Comparison of ENCODE assay signal across 9 cellular contexts in the genomic region with DNA sequence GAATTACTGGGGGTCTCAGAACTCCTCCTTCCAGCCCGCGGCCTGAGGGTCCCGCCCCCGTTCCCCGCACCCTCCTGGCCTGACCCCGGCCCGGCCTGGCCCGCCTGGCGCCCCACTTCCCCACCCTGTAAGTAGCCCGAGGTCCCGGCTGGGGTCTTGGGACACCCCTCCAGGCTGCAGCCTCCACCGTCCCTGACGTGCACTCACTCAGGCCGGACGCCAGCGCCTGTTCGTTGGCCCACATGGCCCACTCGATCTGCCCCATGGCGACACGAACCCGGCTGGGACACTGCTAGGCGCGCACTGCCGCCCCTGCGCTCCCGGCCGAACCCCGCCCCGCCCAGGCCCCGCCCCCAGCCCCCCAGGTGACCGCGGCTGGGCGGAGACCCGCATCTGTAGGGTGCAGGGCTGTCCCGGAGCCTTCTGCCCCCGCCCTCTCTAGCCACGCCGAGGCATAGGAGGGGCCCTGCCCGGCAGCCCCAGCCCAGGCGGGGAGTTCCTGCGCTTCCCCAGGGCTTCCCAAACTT. TPM values are rescaled to one million over a fixed set of nuclear protein-coding genes. Genes with fewer than 3 reads are reported as not detected.
DNase-seq lines count a peak whose midpoint lies in the region; ATAC-seq and TF ChIP-seq lines count a peak whose summit lies in the region.
"Had no signal": no experiment of that assay in that cellular context is flagged by ENCODE, and none has a peak within 500 bp of the region (broad histone marks: within the 10 kb centered on the region; RNA-seq: fewer than 3 reads in every experiment).

TSS of gene CYBA (minus strand) at position 305 of the 527 bp plus-strand sequence. CDS start at position 265, 40 bp downstream.

- H2AFZ ChIP-seq in neural cell (ENCODE audit: low read depth, low read length) = no peak within 1 kb of the TSS

- TF ChIP-seq CTCF in fibroblast of mammary gland (conservative IDR thresholded peaks at IDR 0.05; ENCODE audit: control insufficient read depth, insufficient read depth, low read depth, low read length) = no peak
- no peak for TF ChIP-seq CTCF in neural cell (IDR thresholded peaks at IDR 0.05; ENCODE audit: poor library complexity, severe bottlenecking)

- no peaks in the 10 kb centered on the region for H3K9me2 ChIP-seq in neural cell (ENCODE audit: insufficient read depth, low read length)

- H3K27ac ChIP-seq in neural cell (ENCODE audit: low read length) (no peak within 1 kb of the TSS), stomach smooth muscle (ENCODE audit: low read length) (no peak within 1 kb of the TSS)
- H3K27ac ChIP-seq: C4-2B had no signal

- H3K36me3 ChIP-seq in NT2/D1 (ENCODE audit: insufficient read depth, insufficient read length, low read length) (peaks cover 70% of the 10 kb centered on the region), neural cell (ENCODE audit: insufficient read depth, low read length) (no peaks in the 10 kb centered on the region), stomach smooth muscle (ENCODE audit: control insufficient read depth in 2 of 2, insufficient read depth in 2 of 2, low read length in 2 of 2) (peaks cover 4 to 9% of the 10 kb centered on the region in 2 donors)

- peak; percentile 75 for ATAC-seq in HG02852 (IDR thresholded peaks at IDR 0.05; ENCODE audit: unreplicated experiment)

- no peaks in the 10 kb centered on the region for H4K20me1 ChIP-seq in neural cell (ENCODE audit: insufficient read depth)

- H3K4me1 Mint-ChIP-seq in activated T-cell treated with anti-CD3 and anti-CD28 coated beads, Interleukin-2, amount 50 U/mL, for 24 hours (ENCODE audit: low read depth) = peaks cover 20% of the 10 kb centered on the region

- H3K27me3 ChIP-seq in NT2/D1 (ENCODE audit: insufficient read depth, insufficient read length) (no peaks in the 10 kb centered on the region), neural cell (ENCODE audit: insufficient read depth, low read depth, low read length) (no peaks in the 10 kb centered on the region), stomach smooth muscle (ENCODE audit: control insufficient read depth in 1 of 2, insufficient read depth in 2 of 2, low read length in 2 of 2) (peaks cover 6 to 15% of the 10 kb centered on the region in 2 donors)

- no peaks in the 10 kb centered on the region for H3K9me3 ChIP-seq in NT2/D1 (ENCODE audit: insufficient read depth, low read length)
- H3K9me3 ChIP-seq in neural cell (ENCODE audit: low read length) = no peaks in the 10 kb centered on the region
- H3K9me3 ChIP-seq in stomach smooth muscle (ENCODE audit: control insufficient read depth in 2 of 2, low read length in 2 of 2) = no peaks in the 10 kb centered on the region

- no peaks in the 10 kb centered on the region for H3K27me3 Mint-ChIP-seq in activated T-cell treated with anti-CD3 and anti-CD28 coated beads, Interleukin-2, amount 50 U/mL, for 24 hours

- H3K79me2 ChIP-seq in neural cell (replicated peaks; ENCODE audit: insufficient read depth, low read length) = no peaks in the 10 kb centered on the region

- H3K4me3 Mint-ChIP-seq in activated T-cell treated with anti-CD3 and anti-CD28 coated beads, Interleukin-2, amount 50 U/mL, for 24 hours = peak within 1 kb of the TSS; percentile 88

- peaks cover 42% of the 10 kb centered on the region for H3K36me3 Mint-ChIP-seq in activated T-cell treated with anti-CD3 and anti-CD28 coated beads, Interleukin-2, amount 50 U/mL, for 24 hours (ENCODE audit: low read depth)

- TF ChIP-seq EP300 in neural cell (conservative IDR thresholded peaks at IDR 0.05; ENCODE audit: poor library complexity, severe bottlenecking) = no peak

- H3F3A ChIP-seq in neural cell (ENCODE audit: insufficient read depth, low read length, poor library complexity, severe bottlenecking) = no peaks in the 10 kb centered on the region

- TF ChIP-seq RAD21 in neural cell (conservative IDR thresholded peaks at IDR 0.05) = no peak

- H3K9ac ChIP-seq in NT2/D1 (ENCODE audit: insufficient read length, low read depth) = peak within 1 kb of the TSS; percentile 94
- peak within 1 kb of the TSS; percentile 7 for H3K9ac ChIP-seq in neural cell (ENCODE audit: low read length)
- peak within 1 kb of the TSS; percentile 42 to 47 for H3K9ac ChIP-seq in stomach smooth muscle (ENCODE audit: low read length in 2 of 2)

- no peaks in the 10 kb centered on the region for H3K9me3 Mint-ChIP-seq in activated T-cell treated with anti-CD3 and anti-CD28 coated beads, Interleukin-2, amount 50 U/mL, for 24 hours

- H3K4me3 ChIP-seq in NT2/D1 (ENCODE audit: insufficient read length, low read depth) = peak within 1 kb of the TSS; percentile 76
- H3K4me3 ChIP-seq in fibroblast of mammary gland (ENCODE audit: control insufficient read depth, low read depth, low read length) = peak within 1 kb of the TSS; percentile 53
- H3K4me3 ChIP-seq in neural cell (ENCODE audit: low read length) = peak within 1 kb of the TSS; percentile 56
- peak within 1 kb of the TSS; percentile 35 to 71 for H3K4me3 ChIP-seq in stomach smooth muscle (ENCODE audit: low read length in 2 of 2)

- H3K4me2 ChIP-seq in neural cell (ENCODE audit: low read length) = no peak within 1 kb of the TSS

- DNase-seq in NCI-H2029 (lab: John Stamatoyannopoulos, UW) (peak; percentile 13), NCI-H2029 treated with DMSO at 0.1 percent for 48 hours (lab: John Stamatoyannopoulos, UW) (no peak), NT2/D1 (ENCODE audit: low read depth, low spot score) (no peak), fibroblast of mammary gland (ENCODE audit: low read depth) (peak; percentile 33)
- peak; percentile 90 for DNase-seq in activated T-cell treated with anti-CD3 and anti-CD28 coated beads, Interleukin-2, amount 50 U/mL, for 24 hours

- H3K27ac Mint-ChIP-seq in activated T-cell treated with anti-CD3 and anti-CD28 coated beads, Interleukin-2, amount 50 U/mL, for 24 hours = peak within 1 kb of the TSS; percentile 97

- H3K4me1 ChIP-seq in NT2/D1 (ENCODE audit: insufficient read depth, insufficient read length) (peaks cover 18% of the 10 kb centered on the region), stomach smooth muscle (ENCODE audit: control insufficient read depth, insufficient read depth, low read length) (peaks cover 7% of the 10 kb centered on the region)

TF ChIP-seq in neural cell, 6 proteins besides CTCF, POLR2A, EP300 and RAD21:
- TF ChIP-seq TAF1 (IDR thresholded peaks at IDR 0.05; ENCODE audit: low read depth) = no peak
- no peak for TF ChIP-seq POLR2AphosphoS5 (IDR thresholded peaks at IDR 0.05)
- TF ChIP-seq, protein P1, sequence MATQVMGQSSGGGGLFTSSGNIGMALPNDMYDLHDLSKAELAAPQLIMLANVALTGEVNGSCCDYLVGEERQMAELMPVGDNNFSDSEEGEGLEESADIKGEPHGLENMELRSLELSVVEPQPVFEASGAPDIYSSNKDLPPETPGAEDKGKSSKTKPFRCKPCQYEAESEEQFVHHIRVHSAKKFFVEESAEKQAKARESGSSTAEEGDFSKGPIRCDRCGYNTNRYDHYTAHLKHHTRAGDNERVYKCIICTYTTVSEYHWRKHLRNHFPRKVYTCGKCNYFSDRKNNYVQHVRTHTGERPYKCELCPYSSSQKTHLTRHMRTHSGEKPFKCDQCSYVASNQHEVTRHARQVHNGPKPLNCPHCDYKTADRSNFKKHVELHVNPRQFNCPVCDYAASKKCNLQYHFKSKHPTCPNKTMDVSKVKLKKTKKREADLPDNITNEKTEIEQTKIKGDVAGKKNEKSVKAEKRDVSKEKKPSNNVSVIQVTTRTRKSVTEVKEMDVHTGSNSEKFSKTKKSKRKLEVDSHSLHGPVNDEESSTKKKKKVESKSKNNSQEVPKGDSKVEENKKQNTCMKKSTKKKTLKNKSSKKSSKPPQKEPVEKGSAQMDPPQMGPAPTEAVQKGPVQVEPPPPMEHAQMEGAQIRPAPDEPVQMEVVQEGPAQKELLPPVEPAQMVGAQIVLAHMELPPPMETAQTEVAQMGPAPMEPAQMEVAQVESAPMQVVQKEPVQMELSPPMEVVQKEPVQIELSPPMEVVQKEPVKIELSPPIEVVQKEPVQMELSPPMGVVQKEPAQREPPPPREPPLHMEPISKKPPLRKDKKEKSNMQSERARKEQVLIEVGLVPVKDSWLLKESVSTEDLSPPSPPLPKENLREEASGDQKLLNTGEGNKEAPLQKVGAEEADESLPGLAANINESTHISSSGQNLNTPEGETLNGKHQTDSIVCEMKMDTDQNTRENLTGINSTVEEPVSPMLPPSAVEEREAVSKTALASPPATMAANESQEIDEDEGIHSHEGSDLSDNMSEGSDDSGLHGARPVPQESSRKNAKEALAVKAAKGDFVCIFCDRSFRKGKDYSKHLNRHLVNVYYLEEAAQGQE (IDR thresholded peaks at IDR 0.05; ENCODE audit: borderline replicate concordance) = no peak
- TF ChIP-seq SMC3 (conservative IDR thresholded peaks at IDR 0.05; ENCODE audit: poor library complexity) = no peak
- no peak for TF ChIP-seq EZH2 (IDR thresholded peaks at IDR 0.05; ENCODE audit: borderline replicate concordance, insufficient read depth, low read length, poor library complexity, severe bottlenecking)
- no peak for TF ChIP-seq MXI1 (conservative IDR thresholded peaks at IDR 0.05; ENCODE audit: poor library complexity, severe bottlenecking)

RNA-seq across cellular contexts. Expression of gene CYBA, which starts in this region (rescaled TPM):
- 5.7 and 6.3 TPM in 2 replicates for polyA plus RNA-seq in neural cell
- polyA minus RNA-seq in neural cell = 2.2 TPM in 1 of 2 replicates, not detected in the other

Comparison
In these comparisons a context has a peak if more than half of its experiments do, and no peak if none do; other contexts are left out.
1. DNase-seq: peak in NCI-H2029 (single experiment), activated T-cell treated with anti-CD3 and anti-CD28 coated beads, Interleukin-2, amount 50 U/mL, for 24 hours (single experiment) and fibroblast of mammary gland (single experiment); none in NCI-H2029 treated with DMSO at 0.1 percent for 48 hours (single experiment) and NT2/D1 (single experiment).
2. H3K9ac ChIP-seq: peak in every context shown above with its lines; median percentile 94 in NT2/D1; 44 in stomach smooth muscle; 7 in neural cell.
3. Peak in every context shown above with its lines, with median percentiles within 50 percentile points of each other: H3K4me3 ChIP-seq.